10 cellular contexts compared by ENCODE assay signal in the genomic region with DNA sequence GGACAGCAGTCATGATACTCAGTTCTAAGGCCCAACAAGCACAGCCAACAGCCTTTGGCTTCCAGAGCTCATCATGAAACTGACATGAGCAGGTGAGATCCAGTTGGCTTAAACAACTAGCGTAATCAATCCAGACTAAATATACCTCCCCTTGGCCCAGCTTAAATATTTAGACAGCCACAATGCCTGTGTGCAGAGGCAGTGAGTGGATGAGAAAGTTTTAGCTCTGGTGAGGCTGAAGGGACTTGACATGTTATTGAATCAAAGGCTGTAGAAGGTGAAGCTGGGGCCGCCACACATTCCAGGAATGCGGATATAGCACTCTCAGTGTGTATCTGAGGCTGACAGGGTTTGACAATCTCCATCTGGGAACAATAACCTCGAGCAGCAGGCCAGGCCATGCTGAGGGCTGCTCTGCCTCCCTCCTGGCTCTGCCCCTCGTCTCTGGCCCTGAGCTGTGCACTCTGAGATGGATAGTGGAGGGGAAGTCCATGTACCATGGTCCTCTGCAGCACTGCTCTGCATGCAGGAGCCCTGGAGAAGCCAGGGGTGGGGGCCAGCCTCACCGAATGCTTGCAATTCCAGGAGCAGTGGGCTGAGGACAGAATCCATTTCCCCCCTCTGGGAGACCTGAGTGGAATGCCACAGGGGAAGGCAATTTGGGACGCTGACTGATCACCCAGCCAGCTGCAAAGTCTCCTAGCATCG. TPM values are rescaled to one million over a fixed set of nuclear protein-coding genes. Genes with fewer than 3 reads are reported as not detected.
DNase-seq lines count a peak whose midpoint lies in the region; ATAC-seq and TF ChIP-seq lines count a peak whose summit lies in the region.
"Had no signal": no experiment of that assay in that cellular context is flagged by ENCODE, and none has a peak within 500 bp of the region (broad histone marks: within the 10 kb centered on the region; RNA-seq: fewer than 3 reads in every experiment).

No MANE protein-coding gene starts in this region.

- WGBS in heart left ventricle, 4 donors: 33 to 44% (median 38%) methylated on average over 8 of the region's 8 CpGs
- WGBS in ovary, 3 donors: 19 to 27% (median 20%) methylated on average over 7 to 8 of the region's 8 CpGs

- H3K36me3 Mint-ChIP-seq in T-helper 17 cell (ENCODE audit: low read depth): no peaks in the 10 kb centered on the region
- H3K36me3 Mint-ChIP-seq: IgD-negative memory B cell had no signal

- ATAC-seq in T-helper 17 cell (peak; percentile 17), heart left ventricle (peak; percentile 90 to 96 (median 94))

- TF ChIP-seq POLR2A in heart left ventricle (IDR thresholded peaks at IDR 0.05): no peak
- no peak for TF ChIP-seq POLR2A in ovary (IDR thresholded peaks at IDR 0.05)

- H3K4me1 Mint-ChIP-seq in T-helper 17 cell: peaks cover 19% of the 10 kb centered on the region

- no peak overlapping the region for H3K27ac Mint-ChIP-seq in T-helper 17 cell
- H3K27ac Mint-ChIP-seq: IgD-negative memory B cell had no signal

- H3K4me1 ChIP-seq in heart left ventricle: peaks cover 0 to 22% (median 11%) of the 10 kb centered on the region in 12 donors
- peaks cover 19% of the 10 kb centered on the region for H3K4me1 ChIP-seq in ovary (ENCODE audit: insufficient read depth)

- TF ChIP-seq CTCF in heart left ventricle (IDR thresholded peaks at IDR 0.05) (no peak), ovary (IDR thresholded peaks at IDR 0.05) (no peak)

- H3K27ac ChIP-seq in heart left ventricle (peak overlapping the region in 10 of 12 donors; percentile 12 to 90 (median 66)), ovary (peak overlapping the region in 1 of 2 donors; percentile 34)

- H3K4me3 ChIP-seq in heart left ventricle (no peak overlapping the region), ovary (no peak overlapping the region)

- intact Hi-C loops in heart left ventricle (cut with DNase I): no loop called here
- intact Hi-C loops in ovary (cut with DNase I): no loop called here

- TF ChIP-seq EP300 in ovary (IDR thresholded peaks at IDR 0.05): no peak

- H3K9me3 ChIP-seq in T-helper 17 cell (ENCODE audit: control insufficient read depth, low read length, poor library complexity, severe bottlenecking): no peaks in the 10 kb centered on the region
- H3K9me3 ChIP-seq in heart left ventricle: no peaks in the 10 kb centered on the region
- H3K9me3 ChIP-seq in ovary: no peaks in the 10 kb centered on the region

- no peaks in the 10 kb centered on the region for H3K27me3 Mint-ChIP-seq in T-helper 17 cell
- H3K27me3 Mint-ChIP-seq: IgD-negative memory B cell had no signal

- H3K36me3 ChIP-seq in heart left ventricle (no peaks in the 10 kb centered on the region), ovary (no peaks in the 10 kb centered on the region)

- H3K27me3 ChIP-seq in heart left ventricle (no peaks in the 10 kb centered on the region), ovary (no peaks in the 10 kb centered on the region)

- peak; percentile 22 for DNase-seq in Daoy (ENCODE audit: low read depth)
- DNase-seq in T-helper 17 cell: no peak
- DNase-seq in heart left ventricle: peak in 4 of 5 donors; percentile 44 to 74 (median 49)
- peak in 4 of 5 donors; percentile 39 to 64 (median 56) for DNase-seq in ovary
- no peak for DNase-seq in T-helper 1 cell
- DNase-seq in NCI-H82 treated with DMSO at 0.1 percent for 48 hours (lab: John Stamatoyannopoulos, UW; ENCODE audit: unreplicated experiment): no peak
- DNase-seq in effector CD4-positive, alpha-beta T cell: no peak
- DNase-seq in iPS-NIHi7 (ENCODE audit: extremely low spot score): no peak
- DNase-seq: NCI-H748 treated with DMSO at 0.1 percent for 48 hours had no signal

- peak overlapping the region; percentile 12 for H3K4me3 Mint-ChIP-seq in T-helper 17 cell

RNA-seq across cellular contexts. Expression of a gene that starts 37.4 kb away (rescaled TPM):
- total RNA-seq in Daoy (2014; rRNA removed; shearing (Covaris generic)): 1.8 and 2.0 TPM in 2 replicates
- total RNA-seq in T-helper 17 cell (not detected), heart left ventricle (10 to 100 TPM in 2 of 9 donors, 1 to 10 TPM in 7; 2.7 to 16.1 (median 5.5) TPM), ovary (100 to 1,000 TPM in 1 of 7 donors, 10 to 100 TPM in 6; 15.3 to 166 (median 82.0) TPM)
- polyA plus RNA-seq in heart left ventricle (1 to 10 TPM; 4.4 to 8.0 TPM), ovary (10 to 100 TPM; 32.6 to 62.5 TPM)

Comparison
In these comparisons a context has a peak if more than half of its experiments do, and no peak if none do; other contexts are left out.
1. DNase-seq: peak in Daoy (single experiment), heart left ventricle (4 of 5) and ovary (4 of 5); none in T-helper 17 cell (0 of 3), T-helper 1 cell (0 of 5), NCI-H82 treated with DMSO at 0.1 percent for 48 hours (single experiment), effector CD4-positive, alpha-beta T cell (single experiment) and iPS-NIHi7 (single experiment).